Comparison of ENCODE assay signal across 9 cellular contexts in the genomic region with DNA sequence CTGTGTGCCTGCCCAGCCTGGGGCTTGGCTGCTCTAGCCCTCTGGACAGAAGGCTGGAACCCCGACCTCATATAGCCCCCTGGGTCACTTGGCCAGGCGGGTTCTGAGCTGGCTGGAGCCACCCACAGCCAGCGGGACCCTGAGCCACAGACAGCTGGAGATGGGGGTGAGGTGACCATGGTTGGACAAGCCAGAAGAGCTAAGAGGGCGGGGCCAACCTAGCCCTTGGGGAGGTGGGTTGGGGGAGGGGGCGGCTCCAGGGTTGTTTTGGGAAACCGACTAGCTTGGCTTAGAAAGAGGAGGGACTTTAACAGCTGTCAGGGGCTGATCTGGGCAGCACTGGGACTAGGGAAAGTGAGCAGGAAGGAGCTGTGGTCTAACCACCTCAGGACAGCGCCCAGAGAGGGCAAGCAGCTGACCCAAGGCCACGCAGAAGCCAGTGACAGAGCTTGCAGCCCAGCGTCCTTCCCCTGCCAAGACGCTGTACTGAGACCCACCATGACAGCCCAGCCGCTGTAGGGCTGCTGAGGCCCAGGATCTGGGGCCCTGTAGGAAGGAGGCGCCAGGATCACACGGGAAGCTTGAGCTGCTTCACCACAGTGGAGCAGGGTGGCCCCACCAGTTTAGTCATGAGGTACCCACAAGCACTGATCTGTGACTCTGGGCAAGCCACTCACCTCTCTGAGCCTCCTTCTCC. TPM values are rescaled to one million over a fixed set of nuclear protein-coding genes. Genes with fewer than 3 reads are reported as not detected.
DNase-seq lines count a peak whose midpoint lies in the region; TF ChIP-seq lines count a peak whose summit lies in the region.
"Had no signal": no experiment of that assay in that cellular context is flagged by ENCODE, and none has a peak within 500 bp of the region (broad histone marks: within the 10 kb centered on the region; RNA-seq: fewer than 3 reads in every experiment).

No MANE protein-coding gene starts in this region.

- TF ChIP-seq EP300 in suprapubic skin (IDR thresholded peaks at IDR 0.05), result no peak

- TF ChIP-seq CTCF in brain microvascular endothelial cell (IDR thresholded peaks at IDR 0.05; ENCODE audit: low read depth, low read length, missing control alignments) (no peak), suprapubic skin (IDR thresholded peaks at IDR 0.05) (no peak)

- H3K36me3 ChIP-seq in HUES6 (ENCODE audit: control insufficient read depth, insufficient read depth, low read length) (peaks cover 14% of the 10 kb centered on the region), brain microvascular endothelial cell (replicated peaks) (no peaks in the 10 kb centered on the region), suprapubic skin (no peaks in the 10 kb centered on the region)

- DNase-seq in brain microvascular endothelial cell, result no peak
- peak; percentile 70 for DNase-seq in kidney tubule cell (ENCODE audit: low spot score)
- DNase-seq in suprapubic skin (ENCODE audit: low spot score in 2 of 2), result no peak
- DNase-seq in AG08395 (ENCODE audit: low spot score), result no peak
- DNase-seq in activated CD8-positive, alpha-beta memory T cell treated with anti-CD3 and anti-CD28 coated beads, Interleukin-2, amount 50 U/mL, for 48 hours, result no peak
- DNase-seq in DMS53 (lab: John Stamatoyannopoulos, UW), result no peak
- DNase-seq: activated naive CD8-positive, alpha-beta T cell treated with anti-CD3 and anti-CD28 coated beads for 36 hours; CD4-positive, alpha-beta T cell had no signal

- H3K4me1 ChIP-seq in HUES6 (ENCODE audit: control insufficient read depth, insufficient read depth, low read length), result peaks cover 38% of the 10 kb centered on the region
- peaks cover 23% of the 10 kb centered on the region for H3K4me1 ChIP-seq in suprapubic skin

- 78% methylated on average over 9 of the region's 13 CpGs for WGBS in suprapubic skin

- H3K9ac ChIP-seq in HUES6 (ENCODE audit: low read length), result peak overlapping the region; percentile 21

- H3K27ac ChIP-seq in HUES6 (ENCODE audit: low read depth, low read length) (no peak overlapping the region; the same call in 1 of the 2 replicates), brain microvascular endothelial cell (peak overlapping the region; percentile 40), suprapubic skin (no peak overlapping the region)

- no peak overlapping the region for H3K4me3 ChIP-seq in HUES6 (ENCODE audit: low read depth, low read length)
- H3K4me3 ChIP-seq in brain microvascular endothelial cell (ENCODE audit: low read depth, low read length), result no peak overlapping the region
- peak overlapping the region; percentile 76 for H3K4me3 ChIP-seq in suprapubic skin

- in situ Hi-C loops in brain microvascular endothelial cell (cut with HindIII; ENCODE audit: low pct_ligation_motif_present, low sequenced_read_pairs), result no loop called here

- no peak for TF ChIP-seq POLR2A in suprapubic skin (IDR thresholded peaks at IDR 0.05)

- H3K27me3 ChIP-seq in HUES6 (ENCODE audit: control insufficient read depth, insufficient read depth, low read length) (0 out of 2 replicates have a peak, but pooled peaks cover 5% of the 10 kb centered on the region), brain microvascular endothelial cell (replicated peaks) (peaks cover 62% of the 10 kb centered on the region), suprapubic skin (peaks cover 24% of the 10 kb centered on the region)

- no peaks in the 10 kb centered on the region for H3K9me3 ChIP-seq in HUES6 (ENCODE audit: control insufficient read depth, insufficient read depth, low read depth, low read length)
- H3K9me3 ChIP-seq in suprapubic skin, result no peaks in the 10 kb centered on the region

RNA-seq across cellular contexts. Expression of gene AIF1L, which starts 2.2 kb away (rescaled TPM):
- 10 to 100 TPM; 15.2 to 28.7 (median 21.0) TPM for total RNA-seq in suprapubic skin
- total RNA-seq: CD4-positive, alpha-beta T cell had no signal

RNA-seq across cellular contexts. Expression of gene NUP214, which starts 26.8 kb away (rescaled TPM):
- total RNA-seq in suprapubic skin, result 100 to 1,000 TPM in 1 of 4 donors, 10 to 100 TPM in 3; 36.1 to 104 (median 69.6) TPM
